ENCODE assay signal across 8 cellular contexts in the genomic region with DNA sequence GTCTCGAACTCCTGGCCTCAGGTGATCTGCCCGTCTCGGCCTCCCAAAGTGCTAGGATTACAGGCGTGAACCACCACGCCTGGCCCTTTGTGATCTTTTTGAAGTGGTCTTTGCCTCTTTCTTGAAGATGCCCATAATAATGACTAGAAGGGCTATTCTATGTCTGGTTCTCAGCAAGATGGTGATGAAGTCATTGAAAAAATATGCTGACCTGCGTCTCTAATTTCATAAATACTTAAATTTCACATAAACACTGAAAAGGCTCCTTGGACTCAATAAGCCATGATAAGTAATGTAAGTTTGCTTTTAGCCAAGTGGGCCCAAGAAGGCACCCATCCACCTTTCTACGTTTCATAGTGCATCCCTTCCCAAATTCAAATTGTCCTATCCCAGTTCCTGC. TPM values are rescaled to one million over a fixed set of nuclear protein-coding genes. Genes with fewer than 3 reads are reported as not detected.
A peak's percentile ranks its signal among the peaks of the same experiment; 100 is the strongest.
DNase-seq lines count a peak whose midpoint lies in the region; ATAC-seq and TF ChIP-seq lines count a peak whose summit lies in the region.

No MANE protein-coding gene starts in this region.

- no peaks in the 10 kb centered on the region for H3K27me3 ChIP-seq in testis

- no peaks in the 10 kb centered on the region for H3K9me3 ChIP-seq in iPS-18c (ENCODE audit: control insufficient read depth, insufficient read depth, low read length)
- no peaks in the 10 kb centered on the region for H3K9me3 ChIP-seq in testis

- peak overlapping the region; percentile 87 to 98 for H3K27ac ChIP-seq in testis

- no peaks in the 10 kb centered on the region for H3K36me3 ChIP-seq in testis (ENCODE audit: low read depth, missing control alignments)

- CTCF ChIA-PET in activated CD8-positive, alpha-beta memory T cell treated with anti-CD3 and anti-CD28 coated beads, Interleukin-2, amount 10 ng/mL, durations not matched to agents 7 days and 5 days (lab: Charles Lee), result interaction anchor here (1.1 kb wide), 1 partner anchor 12 kb away, joined by 3 read pairs; no protein-coding TSS in a partner anchor

- H3K4me1 Mint-ChIP-seq in activated CD8-positive, alpha-beta memory T cell treated with anti-CD3 and anti-CD28 coated beads, Interleukin-2, amount 10 ng/mL, durations not matched to agents 7 days and 5 days, result peaks cover 48% of the 10 kb centered on the region
- H3K4me1 Mint-ChIP-seq in activated naive CD8-positive, alpha-beta T cell (ENCODE audit: low read depth), result peaks cover 39% of the 10 kb centered on the region

- H3K27me3 Mint-ChIP-seq in activated CD8-positive, alpha-beta memory T cell treated with anti-CD3 and anti-CD28 coated beads, Interleukin-2, amount 10 ng/mL, durations not matched to agents 7 days and 5 days, result no peaks in the 10 kb centered on the region
- H3K27me3 Mint-ChIP-seq in activated naive CD8-positive, alpha-beta T cell, result no peaks in the 10 kb centered on the region

- intact Hi-C loops in testis (cut with DNase I; ENCODE audit: low total_unique reads), result no loop called here
- intact Hi-C loops in lower leg skin (cut with DNase I; ENCODE audit: low total_unique reads), result no loop called here

- H3K36me3 Mint-ChIP-seq in activated CD8-positive, alpha-beta memory T cell treated with anti-CD3 and anti-CD28 coated beads, Interleukin-2, amount 10 ng/mL, durations not matched to agents 7 days and 5 days, result peaks cover 14% of the 10 kb centered on the region
- H3K36me3 Mint-ChIP-seq in activated naive CD8-positive, alpha-beta T cell, result no peaks in the 10 kb centered on the region

- no peak for DNase-seq in activated CD8-positive, alpha-beta memory T cell treated with anti-CD3 and anti-CD28 coated beads, Interleukin-2, amount 10 ng/mL, durations not matched to agents 7 days and 5 days
- no peak for DNase-seq in activated CD8-positive, alpha-beta memory T cell treated with anti-CD3 and anti-CD28 coated beads, Interleukin-2, amount 50 U/mL, for 4 hours
- DNase-seq in testis, result no peak
- no peak for DNase-seq in SHP77 treated with DMSO at 0.1 percent for 48 hours (lab: John Stamatoyannopoulos, UW)
- DNase-seq in lower leg skin (ENCODE audit: low spot score in 2 of 2), result no peak
- no peak for DNase-seq in nucleus accumbens (lab: John Stamatoyannopoulos, UW)

- TF ChIP-seq CTCF in testis (IDR thresholded peaks at IDR 0.05), result no peak
- no peak for TF ChIP-seq CTCF in lower leg skin (IDR thresholded peaks at IDR 0.05)

- H3K4me1 ChIP-seq in testis, result peaks cover 25% of the 10 kb centered on the region

- H3K27ac Mint-ChIP-seq in activated CD8-positive, alpha-beta memory T cell treated with anti-CD3 and anti-CD28 coated beads, Interleukin-2, amount 10 ng/mL, durations not matched to agents 7 days and 5 days, result peak overlapping the region; percentile 99
- H3K27ac Mint-ChIP-seq in activated naive CD8-positive, alpha-beta T cell, result peak overlapping the region; percentile 96

- WGBS in testis, 2 donors, result 66 to 88% methylated on average over 7 of the region's 7 CpGs
- WGBS in lower leg skin, 2 donors, result 93 to 94% methylated on average over 7 of the region's 7 CpGs

- peak overlapping the region; percentile 91 for H3K4me3 Mint-ChIP-seq in activated CD8-positive, alpha-beta memory T cell treated with anti-CD3 and anti-CD28 coated beads, Interleukin-2, amount 10 ng/mL, durations not matched to agents 7 days and 5 days
- H3K4me3 Mint-ChIP-seq in activated naive CD8-positive, alpha-beta T cell, result peak overlapping the region; percentile 92

- H3K4me3 ChIP-seq in iPS-18c (ENCODE audit: insufficient read depth, low read depth, low read length) (peak overlapping the region; percentile 53; the same call in 1 of the 2 replicates), testis (peak overlapping the region; percentile 59 to 72), lower leg skin (ENCODE audit: low read depth, poor library complexity, severe bottlenecking) (no peak overlapping the region)

- TF ChIP-seq POLR2A in testis (IDR thresholded peaks at IDR 0.05) (no peak), lower leg skin (IDR thresholded peaks at IDR 0.05) (no peak)

- no peaks in the 10 kb centered on the region for H3K9me3 Mint-ChIP-seq in activated CD8-positive, alpha-beta memory T cell treated with anti-CD3 and anti-CD28 coated beads, Interleukin-2, amount 10 ng/mL, durations not matched to agents 7 days and 5 days (ENCODE audit: low read depth)
- H3K9me3 Mint-ChIP-seq in activated naive CD8-positive, alpha-beta T cell (ENCODE audit: low read depth), result no peaks in the 10 kb centered on the region

- no peak for ATAC-seq in activated CD8-positive, alpha-beta memory T cell treated with anti-CD3 and anti-CD28 coated beads, Interleukin-2, amount 10 ng/mL, durations not matched to agents 7 days and 5 days

RNA-seq across cellular contexts. Expression of a gene that starts 0.8 kb away (rescaled TPM):
- total RNA-seq in activated CD8-positive, alpha-beta memory T cell treated with anti-CD3 and anti-CD28 coated beads, Interleukin-2, amount 10 ng/mL, durations not matched to agents 7 days and 5 days, result 10 to 100 TPM; 44.7 to 53.0 TPM
- total RNA-seq in testis (10 to 100 TPM; 50.6 to 58.8 TPM), lower leg skin (10 to 100 TPM; 48.8 to 73.1 (median 54.5) TPM)
- polyA plus RNA-seq in testis (ENCODE audit: insufficient read depth, low read depth, low replicate concordance), result 57.6 TPM

RNA-seq across cellular contexts. Expression of a gene that starts 46.7 kb away (rescaled TPM):
- total RNA-seq in activated CD8-positive, alpha-beta memory T cell treated with anti-CD3 and anti-CD28 coated beads, Interleukin-2, amount 10 ng/mL, durations not matched to agents 7 days and 5 days, result 10 to 100 TPM; 33.4 to 34.9 TPM
- 10 to 100 TPM; 20.7 to 21.0 TPM for total RNA-seq in testis
- polyA plus RNA-seq in testis (ENCODE audit: insufficient read depth, low read depth, low replicate concordance), result 8.2 TPM
- 10 to 100 TPM; 18.5 to 23.8 (median 20.8) TPM for total RNA-seq in lower leg skin
